1 cellular context compared by ENCODE assay signal in genomic region chr22:30234786-30235470, GRCh38.
A peak's percentile ranks its signal among the peaks of the same experiment; 100 is the strongest.
TF ChIP-seq lines count a peak whose summit lies in the region.

No MANE protein-coding gene starts in this region.

TF ChIP-seq in HepG2, 621 proteins besides CTCF, POLR2A, EP300 and RAD21:
- TF ChIP-seq ATF5 (CRISPR knock-in tag; IDR thresholded peaks at IDR 0.05; ENCODE audit: low read depth) (no peak), E2F5 (CRISPR knock-in tag; conservative IDR thresholded peaks at IDR 0.05) (no peak), ZNF749 (CRISPR knock-in tag; IDR thresholded peaks at IDR 0.05; ENCODE audit: borderline replicate concordance) (no peak), TBX2 (CRISPR knock-in tag; IDR thresholded peaks at IDR 0.05; ENCODE audit: borderline replicate concordance) (no peak), ZNF263 (CRISPR knock-in tag; IDR thresholded peaks at IDR 0.05) (peak; percentile 73; the same call in 1 of the 2 replicates), FOXM1 (CRISPR knock-in tag; IDR thresholded peaks at IDR 0.05) (no peak)
